In genomic region chr3:1082024-1082633, GRCh38 we compare ENCODE assay signal across 10 cellular contexts. TPM values are rescaled to one million over a fixed set of nuclear protein-coding genes. Genes with fewer than 3 reads are reported as not detected.
DNase-seq lines count a peak whose midpoint lies in the region; ATAC-seq lines count a peak whose summit lies in the region.
"Had no signal": no experiment of that assay in that cellular context is flagged by ENCODE, and none has a peak within 500 bp of the region (broad histone marks: within the 10 kb centered on the region; RNA-seq: fewer than 3 reads in every experiment).

No MANE protein-coding gene starts in this region.

- H2BK5ac ChIP-seq in neuronal stem cell (ENCODE audit: low read length), result no peak overlapping the region

- H3K9me3 ChIP-seq in neuronal stem cell (replicated peaks in 1 of 2; ENCODE audit: control insufficient read depth in 2 of 2, insufficient read depth in 1 of 2, low read depth in 1 of 2, low read length in 2 of 2), result no peaks in the 10 kb centered on the region

- H3K27me3 ChIP-seq in neuronal stem cell (ENCODE audit: control insufficient read depth in 3 of 3, insufficient read depth in 3 of 3, low read depth in 1 of 3, low read length in 3 of 3), result no peaks in the 10 kb centered on the region

- H3K4me2 ChIP-seq in neuronal stem cell (ENCODE audit: insufficient read depth, low read length, poor library complexity, severe bottlenecking), result no peak overlapping the region

- H3K18ac ChIP-seq in neuronal stem cell (ENCODE audit: low read length), result no peak overlapping the region

- no peak overlapping the region for H3K4ac ChIP-seq in neuronal stem cell (ENCODE audit: low read length)

- H4K8ac ChIP-seq in neuronal stem cell (ENCODE audit: low read depth, low read length), result no peak overlapping the region

- POLR2A ChIA-PET in activated CD4-positive, alpha-beta T cell treated with anti-CD3 and anti-CD28 coated beads, Interleukin-2, amount 10 ng/mL, durations not matched to agents 7 days and 5 days (lab: Charles Lee), result no interaction called here

- H4K91ac ChIP-seq in neuronal stem cell (ENCODE audit: low read depth, low read length, poor library complexity), result no peak overlapping the region

- WGBS in neuronal stem cell (ENCODE audit: extremely low coverage in 2 of 2, insufficient read length in 2 of 2, insufficient replicate concordance in 1 of 2), 2 donors, result no CpG with 5 or more reads among the region's 2 CpGs

- no peaks in the 10 kb centered on the region for H3K79me1 ChIP-seq in neuronal stem cell (ENCODE audit: low read depth, low read length)

- H3K9me3 Mint-ChIP-seq in activated CD4-positive, alpha-beta T cell treated with anti-CD3 and anti-CD28 coated beads, Interleukin-2, amount 10 ng/mL, durations not matched to agents 7 days and 5 days, result peaks cover 3% of the 10 kb centered on the region

- H2BK12ac ChIP-seq in neuronal stem cell (ENCODE audit: low read length), result no peak overlapping the region

- H2BK15ac ChIP-seq in neuronal stem cell (ENCODE audit: low read length), result no peak overlapping the region

- no peaks in the 10 kb centered on the region for H3K36me3 ChIP-seq in neuronal stem cell (replicated peaks in 1 of 2; ENCODE audit: control insufficient read depth in 2 of 2, insufficient read depth in 2 of 2, low read length in 2 of 2)

- H3K4me3 ChIP-seq in neuronal stem cell (ENCODE audit: low read length in 2 of 2), result no peak overlapping the region

- CTCF ChIA-PET in activated CD4-positive, alpha-beta T cell treated with anti-CD3 and anti-CD28 coated beads, Interleukin-2, amount 10 ng/mL, durations not matched to agents 7 days and 5 days (lab: Charles Lee), result no interaction called here

- H3K23ac ChIP-seq in neuronal stem cell (ENCODE audit: low read depth, low read length, poor library complexity), result no peak overlapping the region

- H2AK5ac ChIP-seq in neuronal stem cell (ENCODE audit: low read depth, low read length), result no peak overlapping the region

- no peaks in the 10 kb centered on the region for H3K36me3 Mint-ChIP-seq in activated CD4-positive, alpha-beta T cell treated with anti-CD3 and anti-CD28 coated beads, Interleukin-2, amount 10 ng/mL, durations not matched to agents 7 days and 5 days (ENCODE audit: low read depth)
- H3K36me3 Mint-ChIP-seq: naive B cell had no signal

- no peaks in the 10 kb centered on the region for H3K4me1 ChIP-seq in neuronal stem cell (ENCODE audit: control insufficient read depth in 2 of 2, insufficient read depth in 1 of 2, low read depth in 1 of 2, low read length in 2 of 2)

- no peaks in the 10 kb centered on the region for H3K4me1 Mint-ChIP-seq in activated CD4-positive, alpha-beta T cell treated with anti-CD3 and anti-CD28 coated beads, Interleukin-2, amount 10 ng/mL, durations not matched to agents 7 days and 5 days
- H3K4me1 Mint-ChIP-seq: naive B cell had no signal

- DNase-seq in ELR (ENCODE audit: low read depth) (peak; percentile 11), NCI-H460 (ENCODE audit: extremely low read depth, low read depth) (peak; percentile 58), ecto neural progenitor cell (ENCODE audit: low spot score) (peak; percentile 63), neuronal stem cell (ENCODE audit: low spot score) (peak; percentile 44), CD1c-positive myeloid dendritic cell (ENCODE audit: extremely low spot score) (no peak)
- no peak for DNase-seq in activated CD4-positive, alpha-beta T cell treated with anti-CD3 and anti-CD28 coated beads, Interleukin-2, amount 10 ng/mL, durations not matched to agents 7 days and 5 days
- DNase-seq: naive B cell had no signal

- H3K9ac ChIP-seq in neuronal stem cell (ENCODE audit: low read depth, low read length, poor library complexity), result no peak overlapping the region

- no peak overlapping the region for H3K14ac ChIP-seq in neuronal stem cell (ENCODE audit: low read length)

- H2BK120ac ChIP-seq in neuronal stem cell (ENCODE audit: low read depth, low read length), result no peak overlapping the region

- H3K27ac ChIP-seq in neuronal stem cell (replicated peaks; ENCODE audit: low read length), result no peak overlapping the region

- H3K4me3 Mint-ChIP-seq in activated CD4-positive, alpha-beta T cell treated with anti-CD3 and anti-CD28 coated beads, Interleukin-2, amount 10 ng/mL, durations not matched to agents 7 days and 5 days, result no peak overlapping the region
- H3K4me3 Mint-ChIP-seq: naive B cell had no signal

- ATAC-seq in GM21515 (IDR thresholded peaks at IDR 0.05; ENCODE audit: unreplicated experiment), result peak; percentile 64
- no peak for ATAC-seq in HG03520 (IDR thresholded peaks at IDR 0.05; ENCODE audit: unreplicated experiment)

- no peaks in the 10 kb centered on the region for H3K27me3 Mint-ChIP-seq in activated CD4-positive, alpha-beta T cell treated with anti-CD3 and anti-CD28 coated beads, Interleukin-2, amount 10 ng/mL, durations not matched to agents 7 days and 5 days
- H3K27me3 Mint-ChIP-seq: naive B cell had no signal

- no peak overlapping the region for H3K27ac Mint-ChIP-seq in activated CD4-positive, alpha-beta T cell treated with anti-CD3 and anti-CD28 coated beads, Interleukin-2, amount 10 ng/mL, durations not matched to agents 7 days and 5 days
- H3K27ac Mint-ChIP-seq: naive B cell had no signal

- no peak overlapping the region for H2AFZ ChIP-seq in neuronal stem cell (ENCODE audit: low read length)

RNA-seq across cellular contexts. Expression of gene CNTN6, which starts 10.7 kb away (rescaled TPM):
- 0.17 and 0.46 TPM in 2 replicates for total RNA-seq in NCI-H460 (2014; rRNA removed; shearing (Covaris generic))
- 0.25 and 0.39 TPM in 2 replicates for polyA plus RNA-seq in NCI-H460 (2014; cell fraction: nucleus; rRNA removed)
- 4.7 TPM for polyA plus RNA-seq in neuronal stem cell (2013, experiment 1 of 2)
- polyA plus RNA-seq in neuronal stem cell (2013, experiment 2 of 2), result 4.8 TPM
- total RNA-seq in activated CD4-positive, alpha-beta T cell treated with anti-CD3 and anti-CD28 coated beads, Interleukin-2, amount 10 ng/mL, durations not matched to agents 7 days and 5 days, result not detected
- total RNA-seq: T-helper 2 cell treated with Interferon-gamma antibody and Interleukin-4, amounts not matched to agents 100 ng/mL and 5 ng/mL, for 36 hours had no signal

Comparison
In these comparisons a context has a peak if more than half of its experiments do, and no peak if none do; other contexts are left out.
1. DNase-seq: peak in ELR (single experiment), NCI-H460 (single experiment), ecto neural progenitor cell (single experiment) and neuronal stem cell (single experiment); none in CD1c-positive myeloid dendritic cell (single experiment) and activated CD4-positive, alpha-beta T cell treated with anti-CD3 and anti-CD28 coated beads, Interleukin-2, amount 10 ng/mL, durations not matched to agents 7 days and 5 days (single experiment).